9 cellular contexts compared by ENCODE assay signal in the genomic region with DNA sequence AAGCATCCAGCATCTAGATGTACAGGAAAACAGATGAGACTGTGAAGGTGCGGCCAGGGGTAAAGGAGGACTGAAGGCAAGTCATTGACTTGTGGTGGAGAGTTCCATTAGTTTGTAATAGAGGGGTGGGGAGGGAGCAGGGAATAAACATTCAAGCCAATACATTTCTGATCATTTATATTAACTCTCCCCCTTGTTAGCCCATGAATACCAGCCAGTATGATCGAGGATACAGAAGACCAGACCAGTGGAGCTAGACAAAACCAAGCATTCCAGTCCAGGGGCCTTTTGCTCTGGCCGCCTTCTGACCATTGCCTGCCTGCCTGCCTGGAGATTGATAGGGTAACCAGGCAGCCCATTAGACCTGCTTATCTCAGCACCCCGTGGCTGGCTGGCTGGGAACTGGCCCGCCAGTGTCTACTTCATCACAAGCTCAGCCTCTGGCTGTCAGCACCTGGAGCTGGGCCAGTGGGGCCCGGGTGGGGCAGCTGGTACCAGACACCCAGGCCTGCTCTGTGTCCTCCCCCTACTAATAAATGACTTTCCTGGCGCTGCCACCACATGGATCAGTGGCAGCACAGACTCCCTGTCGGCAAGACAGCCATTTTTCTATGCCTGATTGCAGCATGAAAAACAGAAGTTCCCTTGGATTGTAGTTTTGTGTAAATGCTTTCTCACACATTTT.
DNase-seq lines count a peak whose midpoint lies in the region; ATAC-seq, FAIRE-seq and TF ChIP-seq lines count a peak whose summit lies in the region.
"Had no signal": no experiment of that assay in that cellular context is flagged by ENCODE, and none has a peak within 500 bp of the region (broad histone marks: within the 10 kb centered on the region; RNA-seq: fewer than 3 reads in every experiment).

No MANE protein-coding gene starts in this region.

- H3K27me3 ChIP-seq in left ventricle myocardium inferior (ENCODE audit: low read depth) (no peaks in the 10 kb centered on the region), small intestine (ENCODE audit: control insufficient read depth in 2 of 2, insufficient read depth in 2 of 2, low read length in 2 of 2) (no peaks in the 10 kb centered on the region)

- H3K4me3 ChIP-seq in left ventricle myocardium inferior: no peak overlapping the region
- H3K4me3 ChIP-seq in small intestine (ENCODE audit: low read depth in 1 of 2, low read length in 2 of 2): no peak overlapping the region

- FAIRE-seq in small intestine (lab: Jason Lieb, UNC): no peak

- DNase-seq in NCI-H1417 (lab: John Stamatoyannopoulos, UW) (peak; percentile 43 to 77 (median 72)), SK-N-DZ (ENCODE audit: low spot score) (peak; percentile 50), left ventricle myocardium inferior (peak; percentile 87), small intestine (peak; percentile 93), germinal center (ENCODE audit: low spot score) (no peak), activated T-cell treated with anti-CD3 and anti-CD28 coated beads for 4 hours (no peak)
- DNase-seq: stimulated activated naive CD4-positive, alpha-beta T cell had no signal

- WGBS in small intestine, 3 donors: 12 to 46% (median 32%) methylated on average over 8 of the region's 8 CpGs

- no peaks in the 10 kb centered on the region for H3K36me3 ChIP-seq in left ventricle myocardium inferior
- H3K36me3 ChIP-seq in small intestine (ENCODE audit: control insufficient read depth in 2 of 2, insufficient read depth in 2 of 2, low read length in 2 of 2): no peaks in the 10 kb centered on the region

- intact Hi-C loops in left ventricle myocardium inferior (cut with micrococcal nuclease): no loop called here

- ATAC-seq in HG02981 (IDR thresholded peaks at IDR 0.05; ENCODE audit: unreplicated experiment): no peak
- ATAC-seq: activated CD4-positive, CD25-positive, alpha-beta regulatory T cell treated with anti-CD3 and anti-CD28 coated beads, Interleukin-2, amount 50 U/mL, for 24 hours had no signal

- TF ChIP-seq CTCF in left ventricle myocardium inferior (IDR thresholded peaks at IDR 0.05; ENCODE audit: borderline replicate concordance): no peak

- H3K4me1 ChIP-seq in left ventricle myocardium inferior (peaks cover 11% of the 10 kb centered on the region), small intestine (ENCODE audit: control insufficient read depth in 2 of 2, insufficient read depth in 1 of 2, low read depth in 1 of 2, low read length in 1 of 2) (peaks cover 0 to 4% of the 10 kb centered on the region in 2 donors)

- H3K9me3 ChIP-seq in left ventricle myocardium inferior (replicated peaks): no peaks in the 10 kb centered on the region
- no peaks in the 10 kb centered on the region for H3K9me3 ChIP-seq in small intestine (ENCODE audit: control insufficient read depth, low read depth)

- H3K27ac ChIP-seq in left ventricle myocardium inferior (replicated peaks) (peak overlapping the region; percentile 50), small intestine (ENCODE audit: low read depth in 1 of 2, low read length in 1 of 2) (peak overlapping the region in 1 of 2 donors; percentile 62)

Comparison
In these comparisons a context has a peak if more than half of its experiments do, and no peak if none do; other contexts are left out.
1. DNase-seq: peak in NCI-H1417 (3 of 3), SK-N-DZ (single experiment), left ventricle myocardium inferior (single experiment) and small intestine (single experiment); none in germinal center (single experiment) and activated T-cell treated with anti-CD3 and anti-CD28 coated beads for 4 hours (single experiment).